In the genomic region with DNA sequence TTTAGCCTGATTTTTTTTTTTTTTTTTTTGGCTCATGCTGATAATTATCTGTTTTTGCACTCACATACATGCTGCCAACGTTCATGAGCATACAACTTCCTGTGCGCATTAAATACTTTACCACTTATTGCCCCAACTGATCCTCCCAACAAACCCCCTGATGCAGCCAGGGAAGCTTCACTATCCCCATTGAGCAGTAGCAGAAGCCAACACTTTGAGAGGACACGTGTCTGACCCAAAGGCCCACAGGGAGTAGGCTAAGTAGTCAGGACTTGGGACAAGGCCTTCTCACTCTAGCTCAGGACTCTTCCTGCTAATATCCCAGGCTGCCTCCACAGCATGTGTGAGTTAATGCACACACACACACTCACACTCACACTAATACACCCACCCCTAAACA, we compare ENCODE assay signal across 28 cellular contexts. TPM values are rescaled to one million over a fixed set of nuclear protein-coding genes. Genes with fewer than 3 reads are reported as not detected.
A peak's percentile ranks its signal among the peaks of the same experiment; 100 is the strongest.
DNase-seq lines count a peak whose midpoint lies in the region; FAIRE-seq and TF ChIP-seq lines count a peak whose summit lies in the region.
"Had no signal": no experiment of that assay in that cellular context is flagged by ENCODE, and none has a peak within 500 bp of the region (broad histone marks: within the 10 kb centered on the region; RNA-seq: fewer than 3 reads in every experiment).

No MANE protein-coding gene starts in this region.

- H3K4me3 ChIP-seq in NB4 (ENCODE audit: low read depth, low read length): no peak overlapping the region
- H3K4me3 ChIP-seq: adrenal gland, BLaER1, smooth muscle cell, upper lobe of left lung had no signal

- FAIRE-seq in frontal cortex (lab: Jason Lieb, UNC): no peak
- FAIRE-seq: G401.6 had no signal

- no peak for TF ChIP-seq CTCF in NB4 (IDR thresholded peaks at IDR 0.05; ENCODE audit: low read depth, low read length)

- no peak for TF ChIP-seq POLR2A in NB4 (IDR thresholded peaks at IDR 0.05; ENCODE audit: extremely low read depth, insufficient read length)

- DNase-seq in GF-D8 (lab: John Stamatoyannopoulos, UW) (peak; percentile 18), NB4 (ENCODE audit: low read depth) (peak; percentile 82), dermis blood vessel endothelial cell (peak; percentile 4), myocyte (ENCODE audit: low read depth) (peak; percentile 14), NCI-H2107 (lab: John Stamatoyannopoulos, UW) (no peak), NCI-H1436 treated with DMSO at 0.1 percent for 48 hours (lab: John Stamatoyannopoulos, UW) (no peak), globus pallidus (ENCODE audit: low spot score) (no peak), frontal cortex (ENCODE audit: low spot score in 2 of 2) (no peak)
- DNase-seq: activated CD4-positive, alpha-beta T cell treated with anti-CD3 and anti-CD28 coated beads, Interleukin-2, amount 10 ng/mL, durations not matched to agents 24 days and 14 days; activated naive CD4-positive, alpha-beta T cell; activated T-cell treated with anti-CD3 and anti-CD28 coated beads, Interleukin-2, amount 50 U/mL, for 4 hours; brain microvascular endothelial cell; effector memory CD4-positive, alpha-beta T cell; foreskin fibroblast; MM.1S; natural killer cell; NCI-H1417; NCI-H2081 treated with DMSO at 0.1 percent for 48 hours; NCI-H446 treated with DMSO at 0.1 percent for 48 hours; Right ventricle myocardium superior; stimulated activated CD4-positive, alpha-beta T cell treated with anti-CD3 and anti-CD28 coated beads, Interleukin-1b, Interleukin-23, amount 100 ng/mL, for 48 hours; SW 1271; upper lobe of left lung; WERI-Rb-1 had no signal

RNA-seq across cellular contexts. Expression of gene MAT2A, which starts 36.2 kb away (rescaled TPM):
- total RNA-seq in dermis blood vessel endothelial cell (64.3 and 89.6 TPM in 2 replicates), myocyte (211 and 302 TPM in 2 replicates), frontal cortex (55.4 TPM)
- polyA plus RNA-seq in myocyte (2012): 273 TPM

RNA-seq across cellular contexts. Expression of gene GGCX, which starts 58.6 kb away (rescaled TPM):
- total RNA-seq in dermis blood vessel endothelial cell (57.3 and 58.7 TPM in 2 replicates), myocyte (78.1 and 129 TPM in 2 replicates), frontal cortex (22.4 TPM)
- polyA plus RNA-seq in myocyte (2012): 114 TPM

Comparison
In these comparisons a context has a peak if more than half of its experiments do, and no peak if none do; other contexts are left out.
1. DNase-seq: peak in GF-D8 (single experiment), NB4 (single experiment), dermis blood vessel endothelial cell (single experiment) and myocyte (single experiment); none in NCI-H2107 (single experiment), NCI-H1436 treated with DMSO at 0.1 percent for 48 hours (single experiment), globus pallidus (single experiment) and frontal cortex (0 of 2).